1 cellular context compared by ENCODE assay signal in the genomic region with DNA sequence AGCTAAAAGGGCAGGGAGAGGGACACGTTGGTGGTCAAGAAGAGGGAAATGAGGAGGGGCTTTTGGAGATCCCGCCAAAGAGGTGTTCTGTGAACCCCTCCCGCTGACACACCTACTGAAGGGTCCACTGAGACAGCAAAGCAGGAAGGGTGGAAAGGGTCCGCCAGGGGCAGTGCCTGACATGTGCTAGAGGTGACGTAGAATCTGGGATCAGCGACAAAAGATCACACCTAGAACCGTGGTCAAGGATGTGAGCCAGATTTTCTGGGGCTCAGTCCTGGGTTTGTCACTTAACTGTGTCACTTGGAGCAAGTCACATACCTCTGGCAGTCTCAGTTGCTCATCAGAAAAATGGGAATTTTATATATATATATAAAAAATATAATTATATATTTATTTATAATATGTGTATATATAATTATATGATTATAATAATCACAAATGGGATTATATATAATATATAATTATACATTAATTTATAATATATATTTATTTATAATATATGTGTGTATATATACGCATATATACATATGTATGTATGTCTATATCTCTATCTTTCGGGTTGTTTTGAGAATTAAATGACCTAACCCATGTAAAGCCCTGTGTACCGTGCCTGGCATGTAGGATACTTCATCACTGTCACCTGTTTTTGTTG.
TF ChIP-seq lines count a peak whose summit lies in the region.

No MANE protein-coding gene starts in this region.

TF ChIP-seq in H1, 55 proteins besides CTCF, POLR2A, EP300 and RAD21:
- no peak for TF ChIP-seq PHF8 (conservative IDR thresholded peaks at IDR 0.05; ENCODE audit: low read depth, low read length)
